Comparison of ENCODE assay signal across 8 cellular contexts in genomic region chr5:16727937-16728336, GRCh38.
DNase-seq lines count a peak whose midpoint lies in the region; ATAC-seq and TF ChIP-seq lines count a peak whose summit lies in the region.

No MANE protein-coding gene starts in this region.

- peaks cover 79% of the 10 kb centered on the region for H3K4me1 Mint-ChIP-seq in endothelial cell (ENCODE audit: unreplicated experiment)

- no peaks in the 10 kb centered on the region for H3K36me3 ChIP-seq in neutrophil
- peaks cover 0 to 3% (median 0%) of the 10 kb centered on the region in 6 donors for H3K36me3 ChIP-seq in spleen

- TF ChIP-seq CTCF in GM12865 (IDR thresholded peaks at IDR 0.05; ENCODE audit: insufficient read depth, low read depth, low read length, missing control alignments) (no peak), endothelial cell (IDR thresholded peaks at IDR 0.05; ENCODE audit: unreplicated experiment) (no peak), neutrophil (IDR thresholded peaks at IDR 0.05) (no peak), spleen (IDR thresholded peaks at IDR 0.05 in 8 of 11, conservative IDR thresholded peaks at IDR 0.05 in 3 of 11) (no peak)

- DNase-seq in GM12865 (ENCODE audit: low read depth), result peak; percentile 2
- peak; percentile 87 to 93 for DNase-seq in NCI-H2081 (lab: John Stamatoyannopoulos, UW)
- DNase-seq in endothelial cell (ENCODE audit: low spot score), result peak; percentile 53
- no peak for DNase-seq in activated CD4-positive, alpha-beta T cell treated with anti-CD3 and anti-CD28 coated beads for 48 hours
- DNase-seq in T1000 (lab: John Stamatoyannopoulos, UW), result no peak
- no peak for DNase-seq in spleen

- peaks cover 5 to 11% of the 10 kb centered on the region in 2 experiments for H3K4me1 ChIP-seq in neutrophil (ENCODE audit: control insufficient read depth in 1 of 2, insufficient read depth in 1 of 2, low read depth in 1 of 2, low read length in 1 of 2)
- peaks cover 3 to 26% (median 10%) of the 10 kb centered on the region in 6 donors for H3K4me1 ChIP-seq in spleen

- peak overlapping the region; percentile 97 for H3K27ac Mint-ChIP-seq in endothelial cell (ENCODE audit: unreplicated experiment)

- 11 to 25% (median 14%) methylated on average over 9 of the region's 9 CpGs for WGBS in spleen, 5 donors

- H3K36me3 Mint-ChIP-seq in endothelial cell (ENCODE audit: low read depth, unreplicated experiment), result peaks cover 36% of the 10 kb centered on the region

- TF ChIP-seq POLR2A in spleen (IDR thresholded peaks at IDR 0.05), result no peak

- H3K4me3 ChIP-seq in GM12865 (ENCODE audit: low read depth, low read length) (no peak overlapping the region), neutrophil (ENCODE audit: low read depth in 1 of 2, low read length in 1 of 2) (peak overlapping the region in 1 of 2 experiments; percentile 16), spleen (no peak overlapping the region)

- H3K9me3 Mint-ChIP-seq in endothelial cell (ENCODE audit: unreplicated experiment), result no peaks in the 10 kb centered on the region

- ATAC-seq in GM21360 (IDR thresholded peaks at IDR 0.05; ENCODE audit: unreplicated experiment), result no peak

- intact Hi-C loops in spleen (cut with DNase I; ENCODE audit: low total_unique reads), result no loop called here

- no peaks in the 10 kb centered on the region for H3K9me3 ChIP-seq in neutrophil
- H3K9me3 ChIP-seq in spleen, result peaks cover 0 to 6% (median 0%) of the 10 kb centered on the region in 8 donors

- H3K27me3 ChIP-seq in neutrophil, result no peaks in the 10 kb centered on the region
- no peaks in the 10 kb centered on the region for H3K27me3 ChIP-seq in spleen (replicated peaks in 1 of 7)

- H3K4me3 Mint-ChIP-seq in endothelial cell (ENCODE audit: unreplicated experiment), result peak overlapping the region; percentile 52

- H3K27ac ChIP-seq in neutrophil, result peak overlapping the region; percentile 13
- peak overlapping the region in 2 of 8 donors; percentile 12 to 34 for H3K27ac ChIP-seq in spleen

- H3K27me3 Mint-ChIP-seq in endothelial cell (ENCODE audit: unreplicated experiment), result peaks cover 31% of the 10 kb centered on the region

Comparison
In these comparisons a context has a peak if more than half of its experiments do, and no peak if none do; other contexts are left out.
1. DNase-seq: peak in GM12865 (single experiment), NCI-H2081 (2 of 2) and endothelial cell (single experiment); none in activated CD4-positive, alpha-beta T cell treated with anti-CD3 and anti-CD28 coated beads for 48 hours (single experiment), T1000 (single experiment) and spleen (single experiment).